Comparison of ENCODE assay signal across 1 cellular context in genomic region chr11:75344186-75344585, GRCh38.
TF ChIP-seq lines count a peak whose summit lies in the region.

No MANE protein-coding gene starts in this region.

TF ChIP-seq in IMR-90, 13 proteins besides CTCF, POLR2A, EP300 and RAD21:
- no peak for TF ChIP-seq USF2 (IDR thresholded peaks at IDR 0.05; ENCODE audit: low read depth, low read length)
- TF ChIP-seq MAZ (IDR thresholded peaks at IDR 0.05; ENCODE audit: borderline replicate concordance, low read depth, low read length) = no peak
- TF ChIP-seq ELK1 (IDR thresholded peaks at IDR 0.05; ENCODE audit: borderline replicate concordance, low read depth, low read length) = no peak
- no peak for TF ChIP-seq CHD1 (IDR thresholded peaks at IDR 0.05; ENCODE audit: low read depth, low read length)
- no peak for TF ChIP-seq NFE2L2 (IDR thresholded peaks at IDR 0.05; ENCODE audit: low read depth, low read length)
- no peak for TF ChIP-seq RFX5 (IDR thresholded peaks at IDR 0.05; ENCODE audit: low read depth, low read length)
- no peak for TF ChIP-seq SMC3 (IDR thresholded peaks at IDR 0.05; ENCODE audit: low read depth, low read length)
- no peak for TF ChIP-seq FOS (IDR thresholded peaks at IDR 0.05; ENCODE audit: low read depth, low read length)
- no peak for TF ChIP-seq MAFK (IDR thresholded peaks at IDR 0.05; ENCODE audit: low read depth, low read length)
- no peak for TF ChIP-seq RCOR1 (IDR thresholded peaks at IDR 0.05; ENCODE audit: insufficient replicate concordance, low read length)
